In the genomic region with DNA sequence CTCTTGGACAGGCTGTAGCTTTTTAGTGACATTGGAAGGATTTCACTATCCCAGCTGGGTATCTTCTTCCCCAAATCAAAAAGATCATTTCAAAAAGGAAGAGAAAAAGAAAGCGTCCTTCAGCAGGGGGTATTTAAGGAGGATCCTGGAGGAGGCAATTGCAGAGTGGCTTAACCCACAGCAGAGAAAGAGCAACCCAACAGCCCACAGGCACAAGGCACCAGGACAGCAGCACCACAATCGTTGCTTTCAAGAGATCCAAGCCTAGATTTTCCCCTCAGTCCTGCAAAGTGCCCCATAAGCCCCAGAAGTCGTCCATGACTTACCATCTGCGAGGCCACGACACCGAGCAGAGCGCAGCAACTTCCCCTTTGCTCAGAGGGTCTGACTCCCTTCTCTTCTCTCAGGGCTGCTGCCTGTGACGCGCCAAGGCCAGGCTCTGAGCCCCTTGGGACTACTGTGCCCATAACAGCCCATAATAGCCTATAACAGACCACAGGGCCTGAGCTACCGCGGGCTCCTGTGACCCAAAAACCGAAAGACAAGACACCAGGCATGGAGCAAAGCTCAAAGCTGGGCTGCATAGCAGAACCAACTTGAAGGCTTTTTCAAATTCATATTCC, we compare ENCODE assay signal across 1 cellular context.
TF ChIP-seq lines count a peak whose summit lies in the region.

No MANE protein-coding gene starts in this region.

TF ChIP-seq in WTC11, 78 proteins besides CTCF, POLR2A, EP300 and RAD21 (continued from another document):
- no peak for TF ChIP-seq EMX1 (CRISPR knock-in tag; IDR thresholded peaks at IDR 0.05)
- TF ChIP-seq FOXJ3 (CRISPR knock-in tag; IDR thresholded peaks at IDR 0.05; ENCODE audit: borderline replicate concordance): no peak
- no peak for TF ChIP-seq GRHL2 (CRISPR knock-in tag; IDR thresholded peaks at IDR 0.05; ENCODE audit: insufficient replicate concordance, severe bottlenecking)
